Comparison of ENCODE assay signal across 8 cellular contexts in genomic region chr6:30615219-30615957, GRCh38. TPM values are rescaled to one million over a fixed set of nuclear protein-coding genes. Genes with fewer than 3 reads are reported as not detected.
DNase-seq lines count a peak whose midpoint lies in the region; ATAC-seq and TF ChIP-seq lines count a peak whose summit lies in the region.

No MANE protein-coding gene starts in this region.

- peak overlapping the region; percentile 81 for H3K4me3 ChIP-seq in A673 (ENCODE audit: low read depth, low read length, poor library complexity, severe bottlenecking)
- peak overlapping the region; percentile 89 for H3K4me3 ChIP-seq in urinary bladder (ENCODE audit: low read depth, low read length)

- DNase-seq in A673 (ENCODE audit: low spot score) (peak; percentile 91), NCI-H2227 treated with DMSO at 0.1 percent for 48 hours (lab: John Stamatoyannopoulos, UW) (peak; percentile 92), erythroblast (lab: John Stamatoyannopoulos, UW) (peak; percentile 83 to 88), myocyte (ENCODE audit: low read depth) (peak; percentile 86)
- peak; percentile 44 for DNase-seq in activated CD8-positive, alpha-beta T cell treated with anti-CD3 and anti-CD28 coated beads for 36 hours

- H3K36me3 Mint-ChIP-seq in activated CD8-positive, alpha-beta T cell treated with anti-CD3 and anti-CD28 coated beads for 36 hours (ENCODE audit: low read depth): peaks cover 76% of the 10 kb centered on the region

- H3K4me1 ChIP-seq in A673 (ENCODE audit: insufficient read depth, low read length, poor library complexity, severe bottlenecking): peaks cover 32% of the 10 kb centered on the region
- H3K4me1 ChIP-seq in urinary bladder (ENCODE audit: insufficient read depth): no peaks in the 10 kb centered on the region

- no peaks in the 10 kb centered on the region for H3K27me3 ChIP-seq in A673 (replicated peaks; ENCODE audit: insufficient read depth, low read depth, low read length, poor library complexity)

- under 1% methylated on average over 10 of the region's 10 CpGs for WGBS in urinary bladder

- POLR2A ChIA-PET in A673 (lab: Charles Lee; ENCODE audit: low non-redundant PET): interaction anchor here (0.6 to 1.3 kb wide), 7 partner anchors 12 to 782 kb away, joined by 3 to 29 read pairs (median 7); partner anchors contain the start of gene MDC1
- POLR2A ChIA-PET in activated CD8-positive, alpha-beta T cell treated with anti-CD3 and anti-CD28 coated beads for 36 hours (lab: Charles Lee): interaction anchor here (0.6 to 5.3 kb wide), 49 partner anchors 11 to 583 kb away, joined by 3 to 121 read pairs (median 4); partner anchors contain the start of genes ABCF1, ATAT1, C6orf136 and DHX16

- no peaks in the 10 kb centered on the region for H3K27me3 Mint-ChIP-seq in activated CD8-positive, alpha-beta T cell treated with anti-CD3 and anti-CD28 coated beads for 36 hours

- peak overlapping the region; percentile 98 for H3K27ac Mint-ChIP-seq in activated CD8-positive, alpha-beta T cell treated with anti-CD3 and anti-CD28 coated beads for 36 hours

- H3K9me3 ChIP-seq in A673 (ENCODE audit: low read depth, low read length, poor library complexity, severe bottlenecking): no peaks in the 10 kb centered on the region

- no peak for ATAC-seq in activated CD8-positive, alpha-beta T cell treated with anti-CD3 and anti-CD28 coated beads for 36 hours
- no peak for ATAC-seq in GM18498 (IDR thresholded peaks at IDR 0.05; ENCODE audit: unreplicated experiment)

- H3K4me3 Mint-ChIP-seq in activated CD8-positive, alpha-beta T cell treated with anti-CD3 and anti-CD28 coated beads for 36 hours: peak overlapping the region; percentile 95

- H3K4me1 Mint-ChIP-seq in activated CD8-positive, alpha-beta T cell treated with anti-CD3 and anti-CD28 coated beads for 36 hours (ENCODE audit: low read depth): peaks cover 50% of the 10 kb centered on the region

- TF ChIP-seq POLR2A in GM18526 (IDR thresholded peaks at IDR 0.05; ENCODE audit: extremely low read depth, insufficient read length): peak; percentile 53
- no peak for TF ChIP-seq POLR2A in erythroblast (IDR thresholded peaks at IDR 0.05; ENCODE audit: low read length)

- H3K27ac ChIP-seq in A673 (ENCODE audit: low read depth, low read length, poor library complexity, severe bottlenecking) (peak overlapping the region; percentile 99), urinary bladder (ENCODE audit: low read depth) (peak overlapping the region; percentile 100)

- no peak for TF ChIP-seq CTCF in A673 (conservative IDR thresholded peaks at IDR 0.05; ENCODE audit: low read depth, low read length)
- no peak for TF ChIP-seq CTCF in activated CD8-positive, alpha-beta T cell treated with anti-CD3 and anti-CD28 coated beads for 36 hours (IDR thresholded peaks at IDR 0.05)

- H3K36me3 ChIP-seq in A673 (ENCODE audit: insufficient read depth, low read length, poor library complexity, severe bottlenecking) (peaks cover 35% of the 10 kb centered on the region), urinary bladder (ENCODE audit: insufficient read depth) (peaks cover 2% of the 10 kb centered on the region)

- intact Hi-C loops in A673 (cut with micrococcal nuclease; ENCODE audit: unreplicated experiment): no loop called here
- intact Hi-C loops in activated CD8-positive, alpha-beta T cell treated with anti-CD3 and anti-CD28 coated beads for 36 hours (cut with micrococcal nuclease): loop anchor here (5.0 kb wide), 2 partner anchors 67 to 128 kb away; partner anchors contain the start of gene HLA-E

- CTCF ChIA-PET in A673 (lab: Charles Lee): interaction anchor here (0.6 kb wide), 2 partner anchors 162 to 267 kb away, joined by 4 read pairs; no protein-coding TSS in a partner anchor
- CTCF ChIA-PET in activated CD8-positive, alpha-beta T cell treated with anti-CD3 and anti-CD28 coated beads for 36 hours (lab: Charles Lee): interaction anchor here (0.8 to 4.7 kb wide), 8 partner anchors 9 to 119 kb away, joined by 3 to 50 read pairs (median 4); partner anchors contain the start of gene TUBB

- no peaks in the 10 kb centered on the region for H3K9me3 Mint-ChIP-seq in activated CD8-positive, alpha-beta T cell treated with anti-CD3 and anti-CD28 coated beads for 36 hours

- BruUV-seq in A673 (replicated peaks; lab: Mats Ljungman, UMichigan): TSS peak; percentile 38

RNA-seq across cellular contexts. Expression of gene PPP1R10, which starts 1.7 kb away (rescaled TPM):
- total RNA-seq in A673 (2021): 121 and 129 TPM in 2 replicates
- total RNA-seq in activated CD8-positive, alpha-beta T cell treated with anti-CD3 and anti-CD28 coated beads for 36 hours: 10 to 100 TPM; 59.0 to 59.8 TPM
- total RNA-seq in myocyte: 32.1 and 40.0 TPM in 2 replicates
- 27.8 TPM for polyA plus RNA-seq in myocyte (2012)
- total RNA-seq in urinary bladder: 18.2 TPM
- polyA plus RNA-seq in urinary bladder: 25.6 TPM

RNA-seq across cellular contexts. Expression of gene MRPS18B, which starts 2.3 kb away (rescaled TPM):
- total RNA-seq in A673 (2021) (70.3 and 70.4 TPM in 2 replicates), myocyte (64.3 and 65.5 TPM in 2 replicates), urinary bladder (64.7 TPM)
- 100 to 1,000 TPM; 109 to 110 TPM for total RNA-seq in activated CD8-positive, alpha-beta T cell treated with anti-CD3 and anti-CD28 coated beads for 36 hours
- 61.7 TPM for polyA plus RNA-seq in myocyte (2012)
- 58.6 TPM for polyA plus RNA-seq in urinary bladder

RNA-seq across cellular contexts. Expression of gene ATAT1, which starts 11.3 kb away (rescaled TPM):
- total RNA-seq in A673 (2021) (31.7 and 33.0 TPM in 2 replicates), myocyte (8.1 and 13.3 TPM in 2 replicates), urinary bladder (9.4 TPM)
- 1 to 10 TPM; 7.5 to 7.8 TPM for total RNA-seq in activated CD8-positive, alpha-beta T cell treated with anti-CD3 and anti-CD28 coated beads for 36 hours
- 28.4 TPM for polyA plus RNA-seq in myocyte (2012)
- 7.6 TPM for polyA plus RNA-seq in urinary bladder

RNA-seq across cellular contexts. Expression of gene C6orf136, which starts 31.5 kb away (rescaled TPM):
- total RNA-seq in A673 (2021) (25.0 and 35.9 TPM in 2 replicates), myocyte (7.0 and 7.5 TPM in 2 replicates), urinary bladder (6.3 TPM)
- 10 to 100 TPM; 34.8 to 40.1 TPM for total RNA-seq in activated CD8-positive, alpha-beta T cell treated with anti-CD3 and anti-CD28 coated beads for 36 hours
- polyA plus RNA-seq in myocyte (2012): 15.8 TPM
- polyA plus RNA-seq in urinary bladder: 15.9 TPM

RNA-seq across cellular contexts. Expression of gene ABCF1, which starts 44.1 kb away (rescaled TPM):
- total RNA-seq in A673 (2021) (109 and 119 TPM in 2 replicates), myocyte (59.6 and 66.3 TPM in 2 replicates), urinary bladder (16.0 TPM)
- 10 to 100 TPM; 86.9 to 88.0 TPM for total RNA-seq in activated CD8-positive, alpha-beta T cell treated with anti-CD3 and anti-CD28 coated beads for 36 hours
- 68.0 TPM for polyA plus RNA-seq in myocyte (2012)
- 42.8 TPM for polyA plus RNA-seq in urinary bladder
